Comparison of ENCODE assay signal across 33 cellular contexts in the genomic region with DNA sequence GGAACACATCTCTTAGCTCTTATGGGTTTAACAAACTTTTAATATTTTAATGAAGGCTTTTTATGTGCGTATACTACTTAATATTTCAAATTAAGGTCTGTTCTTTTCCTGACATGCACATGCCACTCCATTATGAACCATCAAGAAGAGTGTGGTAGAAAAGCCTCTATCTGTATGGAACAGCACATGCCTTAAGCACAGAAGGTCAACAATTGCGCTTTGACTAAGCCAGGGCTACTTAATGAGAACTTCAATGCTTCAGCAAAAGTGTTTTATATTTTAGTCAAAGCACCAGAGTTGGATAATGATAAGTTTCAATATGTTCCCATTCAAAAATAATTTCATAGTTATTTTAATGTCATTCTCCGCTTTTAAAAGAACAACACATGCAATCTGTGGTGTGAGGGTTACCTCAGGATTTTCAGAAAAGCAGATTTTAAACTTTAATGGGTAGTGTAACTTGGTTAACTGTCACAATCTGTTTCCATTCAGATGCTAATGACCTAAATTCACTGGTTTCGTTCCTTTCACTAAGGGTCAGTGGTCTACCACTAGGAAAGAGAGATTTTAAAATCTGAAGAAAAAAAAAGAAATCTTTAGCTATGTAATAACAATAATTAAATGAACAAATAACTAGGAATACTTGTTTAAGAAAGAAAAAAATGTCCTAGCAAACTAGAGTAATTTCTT.
"Had no signal": no experiment of that assay in that cellular context is flagged by ENCODE, and none has a peak within 500 bp of the region (broad histone marks: within the 10 kb centered on the region; RNA-seq: fewer than 3 reads in every experiment).

No MANE protein-coding gene starts in this region.

- DNase-seq: activated CD4-positive, alpha-beta T cell treated with anti-CD3 and anti-CD28 coated beads for 1 hour; activated CD4-positive, alpha-beta T cell treated with anti-CD3 and anti-CD28 coated beads, Interleukin-2, amount 10 ng/mL, durations not matched to agents 24 days and 14 days; activated CD4-positive, alpha-beta T cell treated with anti-CD3 and anti-CD28 coated beads, Interleukin-2, amount 50 U/mL, for 48 hours; activated CD4-positive, CD25-positive, alpha-beta regulatory T cell; activated CD8-positive, alpha-beta T cell treated with anti-CD3 and anti-CD28 coated beads, Interleukin-2, amount 10 ng/mL, durations not matched to agents 7 days and 5 days; activated gamma-delta T cell treated with Interleukin-2 at 50 U/mL for 16 hours; activated naive CD4-positive, alpha-beta T cell treated with anti-CD3 and anti-CD28 coated beads for 36 hours; activated T-cell treated with anti-CD3 and anti-CD28 coated beads, Interleukin-2, amount 50 U/mL, for 24 hours; adrenal gland; body of pancreas; Karpas-422; NCI-H1048; NCI-H1436 treated with DMSO at 0.1 percent for 48 hours; NCI-H1694 treated with DMSO at 0.1 percent for 48 hours; NCI-H2029; NCI-H345; NCI-H510A; NCI-H526; NCI-H748 treated with DMSO at 0.1 percent for 48 hours; NK-92 treated with Interleukin-12 subunit alpha and Interleukin-12 subunit beta, amount 100 ng/mL, for 24 hours; PC-3; Peyer's patch; RPMI8226; SHP77 treated with DMSO at 0.1 percent for 48 hours; SK-N-SH; T-helper 1 cell; T-helper 2 cell; T-helper 9 cell had no signal

- H3K27me3 ChIP-seq: adrenal gland, body of pancreas, breast epithelium, Peyer's patch, SJSA1 had no signal

- H3K9ac ChIP-seq: SK-N-SH had no signal

- H3K4me1 Mint-ChIP-seq: activated CD4-positive, alpha-beta T cell treated with anti-CD3 and anti-CD28 coated beads, Interleukin-2, amount 10 ng/mL, durations not matched to agents 24 days and 14 days had no signal

- H3K36me3 ChIP-seq: adrenal gland, breast epithelium, Peyer's patch, SJSA1 had no signal

- H3K4me3 Mint-ChIP-seq: activated CD4-positive, alpha-beta T cell treated with anti-CD3 and anti-CD28 coated beads, Interleukin-2, amount 10 ng/mL, durations not matched to agents 24 days and 14 days; activated CD8-positive, alpha-beta T cell treated with anti-CD3 and anti-CD28 coated beads, Interleukin-2, amount 10 ng/mL, durations not matched to agents 7 days and 5 days; activated naive CD4-positive, alpha-beta T cell treated with anti-CD3 and anti-CD28 coated beads for 36 hours; activated T-cell treated with anti-CD3 and anti-CD28 coated beads, Interleukin-2, amount 50 U/mL, for 24 hours; activated T-helper 1 cell treated with anti-CD3 and anti-CD28 coated beads, Interleukin-12 subunit alpha, Interleukin-12 subunit beta, Interleukin-2, Interleukin-4 antibody, amounts not matched to agents 30 ng/mL and 10 ng/mL and 1 ng/mL, durations not matched to agents 14 hours and 24 hours and 36 hours had no signal

- H3K27ac ChIP-seq: adrenal gland, body of pancreas, breast epithelium, Peyer's patch, SJSA1, VCaP had no signal

- H3K9me3 ChIP-seq: adrenal gland, body of pancreas, breast epithelium, Peyer's patch, SJSA1, SK-N-SH had no signal

- H3K4me1 ChIP-seq: adrenal gland, body of pancreas, breast epithelium, Peyer's patch, SJSA1 had no signal

- ATAC-seq: activated CD8-positive, alpha-beta T cell treated with anti-CD3 and anti-CD28 coated beads, Interleukin-2, amount 10 ng/mL, durations not matched to agents 7 days and 5 days; activated naive CD4-positive, alpha-beta T cell treated with anti-CD3 and anti-CD28 coated beads, Interleukin-2, amount 50 U/mL, for 72 hours; body of pancreas; PC-3 had no signal

- H3K4me2 ChIP-seq: SK-N-SH had no signal

- H3K4me3 ChIP-seq: adrenal gland, body of pancreas, breast epithelium, Peyer's patch, SJSA1 had no signal

- H3K27me3 Mint-ChIP-seq: activated CD4-positive, alpha-beta T cell treated with anti-CD3 and anti-CD28 coated beads, Interleukin-2, amount 10 ng/mL, durations not matched to agents 24 days and 14 days; activated T-cell treated with anti-CD3 and anti-CD28 coated beads, Interleukin-2, amount 50 U/mL, for 24 hours had no signal

- H3K27ac Mint-ChIP-seq: activated CD4-positive, alpha-beta T cell treated with anti-CD3 and anti-CD28 coated beads, Interleukin-2, amount 10 ng/mL, durations not matched to agents 24 days and 14 days; activated CD8-positive, alpha-beta T cell treated with anti-CD3 and anti-CD28 coated beads, Interleukin-2, amount 10 ng/mL, durations not matched to agents 7 days and 5 days; activated naive CD4-positive, alpha-beta T cell treated with anti-CD3 and anti-CD28 coated beads for 36 hours; activated naive CD4-positive, alpha-beta T cell treated with anti-CD3 and anti-CD28 coated beads, Interleukin-2, amount 50 U/mL, for 72 hours; activated T-cell treated with anti-CD3 and anti-CD28 coated beads, Interleukin-2, amount 50 U/mL, for 24 hours; activated T-helper 1 cell treated with anti-CD3 and anti-CD28 coated beads, Interleukin-12 subunit alpha, Interleukin-12 subunit beta, Interleukin-2, Interleukin-4 antibody, amounts not matched to agents 30 ng/mL and 10 ng/mL and 1 ng/mL, durations not matched to agents 14 hours and 24 hours and 36 hours had no signal
